ENCODE assay signal across 16 cellular contexts in the genomic region with DNA sequence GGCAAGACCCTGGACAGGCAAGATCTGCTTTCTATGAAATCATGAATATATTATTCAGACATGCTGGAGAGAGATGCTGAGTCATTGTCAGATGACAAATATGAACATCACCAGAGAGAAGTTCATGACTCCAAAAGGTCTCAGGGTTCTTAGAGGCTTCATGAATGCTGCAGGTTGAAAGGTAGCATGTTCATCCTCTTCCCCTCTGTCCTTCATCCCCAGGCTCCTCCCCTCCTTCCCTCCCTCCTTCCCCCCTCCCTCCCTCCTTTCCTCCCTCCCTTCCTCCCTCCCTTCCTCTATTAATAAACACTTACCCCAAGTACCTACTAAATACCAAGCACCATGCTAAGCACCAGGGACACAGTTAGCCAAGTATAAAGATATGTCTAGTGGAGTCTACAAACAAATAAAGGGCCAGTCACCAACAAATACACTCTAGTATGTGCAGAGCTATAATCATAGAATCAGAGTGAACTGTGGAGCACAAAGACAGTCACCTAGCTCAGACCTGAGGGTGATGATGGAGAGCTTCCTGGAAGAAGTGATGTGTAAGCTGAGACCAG. TPM values are rescaled to one million over a fixed set of nuclear protein-coding genes. Genes with fewer than 3 reads are reported as not detected.
DNase-seq lines count a peak whose midpoint lies in the region; ATAC-seq, FAIRE-seq and TF ChIP-seq lines count a peak whose summit lies in the region.
"Had no signal": no experiment of that assay in that cellular context is flagged by ENCODE, and none has a peak within 500 bp of the region (broad histone marks: within the 10 kb centered on the region; RNA-seq: fewer than 3 reads in every experiment).

No MANE protein-coding gene starts in this region.

- H4K20me1 ChIP-seq in PC-3 (ENCODE audit: low read length) (no peaks in the 10 kb centered on the region), endothelial cell of umbilical vein (replicated peaks; ENCODE audit: control insufficient read depth, extremely low read depth, insufficient read depth, low read length) (no peaks in the 10 kb centered on the region)

- H3K9me3 ChIP-seq in PC-3 (ENCODE audit: low read length): no peaks in the 10 kb centered on the region
- H3K9me3 ChIP-seq in endothelial cell of umbilical vein (replicated peaks; ENCODE audit: control insufficient read depth, insufficient read depth, low read length): no peaks in the 10 kb centered on the region
- H3K9me3 ChIP-seq: pancreas had no signal

- no peaks in the 10 kb centered on the region for H3K79me2 ChIP-seq in PC-3 (ENCODE audit: low read length)
- H3K79me2 ChIP-seq in endothelial cell of umbilical vein (ENCODE audit: control insufficient read depth, insufficient read depth, low read length): no peaks in the 10 kb centered on the region

- peaks cover 50% of the 10 kb centered on the region for H3K4me1 ChIP-seq in PC-3 (ENCODE audit: insufficient read depth, low read length)
- peaks cover 43% of the 10 kb centered on the region for H3K4me1 ChIP-seq in endothelial cell of umbilical vein (ENCODE audit: control insufficient read depth, extremely low read depth, insufficient read depth, low read length)
- H3K4me1 ChIP-seq: pancreas, suprapubic skin had no signal

- no peak for TF ChIP-seq POLR2A in endothelial cell of umbilical vein (IDR thresholded peaks at IDR 0.05; ENCODE audit: low read depth, low read length)

- H3K36me3 ChIP-seq in PC-3 (ENCODE audit: low read depth, low read length) (no peaks in the 10 kb centered on the region), endothelial cell of umbilical vein (ENCODE audit: control insufficient read depth in 2 of 2, extremely low read depth in 1 of 2, insufficient read depth in 2 of 2, low read length in 2 of 2) (no peaks in the 10 kb centered on the region)
- H3K36me3 ChIP-seq: pancreas, suprapubic skin had no signal

- intact Hi-C loops in PC-3 (cut with micrococcal nuclease): loop anchor here (10.0 kb wide), 1 partner anchor 1827 kb away; no protein-coding TSS in a partner anchor
- intact Hi-C loops in endothelial cell of umbilical vein (cut with micrococcal nuclease): loop anchor here (2.0 kb wide), 1 partner anchor 203 kb away; no protein-coding TSS in a partner anchor

- ATAC-seq in PC-3 (peak; percentile 23), GM18511 (IDR thresholded peaks at IDR 0.05; ENCODE audit: unreplicated experiment) (no peak)
- ATAC-seq: pancreas had no signal

- H3K27me3 ChIP-seq in PC-3 (ENCODE audit: low read length) (no peaks in the 10 kb centered on the region), endothelial cell of umbilical vein (ENCODE audit: control insufficient read depth in 2 of 2, insufficient read depth in 2 of 2, low read length in 2 of 2) (no peaks in the 10 kb centered on the region)

- DNase-seq in NCI-H748 (lab: John Stamatoyannopoulos, UW; ENCODE audit: unreplicated experiment) (peak; percentile 31), NCI-H748 treated with DMSO at 0.1 percent for 48 hours (lab: John Stamatoyannopoulos, UW) (no peak), PC-3 (peak; percentile 91), endothelial cell of umbilical vein (ENCODE audit: low read depth, low spot score) (peak; percentile 42), renal cortical epithelial cell (ENCODE audit: low read depth) (peak; percentile 60), H4 (ENCODE audit: low spot score) (no peak), cerebellum (ENCODE audit: low spot score) (no peak)
- DNase-seq: activated CD4-positive, alpha-beta T cell treated with anti-CD3 and anti-CD28 coated beads for 4 hours; activated naive CD4-positive, alpha-beta T cell; AML-193; NCI-H1930; pancreas; Right ventricle myocardium superior; stimulated activated CD4-positive, alpha-beta T cell treated with anti-CD3 and anti-CD28 coated beads, Interleukin-4, amount 100 ng/mL, for 24 hours had no signal

- peak overlapping the region; percentile 97 for H3K27ac ChIP-seq in PC-3 (ENCODE audit: low read length)
- H3K27ac ChIP-seq in endothelial cell of umbilical vein (ENCODE audit: insufficient read depth, low read depth, low read length): peak overlapping the region; percentile 94
- H3K27ac ChIP-seq: pancreas, suprapubic skin had no signal

- H2AFZ ChIP-seq in PC-3 (ENCODE audit: low read length) (no peak overlapping the region), endothelial cell of umbilical vein (ENCODE audit: low read depth, low read length) (peak overlapping the region; percentile 59)

- H3K9ac ChIP-seq in PC-3 (ENCODE audit: low read length) (peak overlapping the region; percentile 78), endothelial cell of umbilical vein (replicated peaks; ENCODE audit: extremely low read depth, insufficient read depth, low read length) (peak overlapping the region; percentile 59)

- H3K4me3 ChIP-seq in PC-3 (ENCODE audit: low read length) (no peak overlapping the region), endothelial cell of umbilical vein (replicated peaks in 1 of 3; ENCODE audit: insufficient read depth in 1 of 3, low read depth in 1 of 3, low read length in 3 of 3) (no peak overlapping the region)
- H3K4me3 ChIP-seq: pancreas, suprapubic skin had no signal

- CTCF ChIA-PET in PC-3 (lab: Charles Lee) (interaction anchor here (0.6 kb wide), 1 partner anchor 10 kb away, joined by 3 read pairs; no protein-coding TSS in a partner anchor), endothelial cell of umbilical vein (lab: Charles Lee) (interaction anchor here (1.0 to 1.2 kb wide), 3 partner anchors 39 to 155 kb away, joined by 4 to 6 read pairs (median 4); no protein-coding TSS in a partner anchor)

- POLR2A ChIA-PET in PC-3 (lab: Charles Lee; ENCODE audit: unreplicated experiment): no interaction called here
- POLR2A ChIA-PET in endothelial cell of umbilical vein (lab: Charles Lee): no interaction called here

- peak; percentile 43 for FAIRE-seq in endothelial cell of umbilical vein (lab: Jason Lieb, UNC)
- FAIRE-seq: pancreas had no signal

- TF ChIP-seq CTCF in PC-3 (conservative IDR thresholded peaks at IDR 0.05; ENCODE audit: low read depth, low read length) (no peak), endothelial cell of umbilical vein (IDR thresholded peaks at IDR 0.05; ENCODE audit: extremely low read depth in 1 of 2, insufficient read depth in 1 of 2, low read depth in 1 of 2, low read length in 2 of 2) (no peak)

- H3K4me2 ChIP-seq in PC-3 (ENCODE audit: low read length) (peak overlapping the region; percentile 59), endothelial cell of umbilical vein (ENCODE audit: insufficient read depth, low read length) (peak overlapping the region; percentile 5)

- dilution Hi-C loops in endothelial cell of umbilical vein (cut with MboI; ENCODE audit: extremely low pct_ligation_motif_present, low sequenced_read_pairs): no loop called here

- H3K9me1 ChIP-seq in endothelial cell of umbilical vein (replicated peaks; ENCODE audit: control insufficient read depth, extremely low read depth, insufficient read depth, low read length): no peaks in the 10 kb centered on the region

- no peaks in the 10 kb centered on the region for H3K9me2 ChIP-seq in PC-3 (replicated peaks; ENCODE audit: low read length)

- H3F3A ChIP-seq in PC-3 (ENCODE audit: low read length, unreplicated experiment): peaks cover 16% of the 10 kb centered on the region

- BruUV-seq in PC-3 (replicated peaks; lab: Mats Ljungman, UMichigan): no TSS peak
- no TSS peak for BruUV-seq in endothelial cell of umbilical vein (replicated peaks; lab: Mats Ljungman, UMichigan)

TF ChIP-seq in endothelial cell of umbilical vein, 7 proteins besides CTCF, POLR2A, EP300 and RAD21:
- TF ChIP-seq, protein P1, sequence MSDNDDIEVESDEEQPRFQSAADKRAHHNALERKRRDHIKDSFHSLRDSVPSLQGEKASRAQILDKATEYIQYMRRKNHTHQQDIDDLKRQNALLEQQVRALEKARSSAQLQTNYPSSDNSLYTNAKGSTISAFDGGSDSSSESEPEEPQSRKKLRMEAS (IDR thresholded peaks at IDR 0.05; ENCODE audit: insufficient read depth, insufficient read length): no peak
- peak; percentile 83 for TF ChIP-seq FOS (IDR thresholded peaks at IDR 0.05; ENCODE audit: borderline replicate concordance, insufficient read depth, low read length)

RNA-seq across cellular contexts. Expression of a gene that starts 46.2 kb away (rescaled TPM):
- total RNA-seq in PC-3 (2014; rRNA removed): not detected in 2 replicates
- total RNA-seq in endothelial cell of umbilical vein: not detected in 2 replicates
- not detected in 2 replicates for polyA plus RNA-seq in endothelial cell of umbilical vein
- polyA plus RNA-seq in endothelial cell of umbilical vein (2011; cell fraction: cytosol; rRNA removed): not detected in 2 replicates
- polyA plus RNA-seq in endothelial cell of umbilical vein (2011; cell fraction: nucleus; rRNA removed): not detected in 2 replicates
- polyA plus RNA-seq in endothelial cell of umbilical vein (2012): not detected in 2 replicates
- polyA minus RNA-seq in endothelial cell of umbilical vein: not detected in 2 replicates
- polyA minus RNA-seq in endothelial cell of umbilical vein (2011; cell fraction: cytosol; rRNA and poly(A)+ RNA removed): not detected
- not detected in 2 replicates for polyA minus RNA-seq in endothelial cell of umbilical vein (2011; cell fraction: nucleus; rRNA and poly(A)+ RNA removed)
- total RNA-seq in renal cortical epithelial cell: not detected in 2 replicates
- total RNA-seq in H4 (2014; rRNA removed; shearing (Covaris generic)): 0.43 TPM in 1 of 2 replicates, not detected in the other
- 14.2 TPM for total RNA-seq in cerebellum
- total RNA-seq: Right ventricle myocardium superior, suprapubic skin had no signal

Comparison
In these comparisons a context has a peak if more than half of its experiments do, and no peak if none do; other contexts are left out.
1. DNase-seq: peak in NCI-H748 (single experiment), PC-3 (single experiment), endothelial cell of umbilical vein (single experiment) and renal cortical epithelial cell (single experiment); none in NCI-H748 treated with DMSO at 0.1 percent for 48 hours (single experiment), H4 (single experiment) and cerebellum (single experiment).
2. RNA of a gene that starts 46.2 kb away (total RNA-seq): 14.2 TPM in cerebellum (single experiment); not detected in PC-3, not detected in endothelial cell of umbilical vein, not detected in renal cortical epithelial cell and 0.43 TPM in H4; every median in the first group is over 10 times any median in the second.